In the genomic region with DNA sequence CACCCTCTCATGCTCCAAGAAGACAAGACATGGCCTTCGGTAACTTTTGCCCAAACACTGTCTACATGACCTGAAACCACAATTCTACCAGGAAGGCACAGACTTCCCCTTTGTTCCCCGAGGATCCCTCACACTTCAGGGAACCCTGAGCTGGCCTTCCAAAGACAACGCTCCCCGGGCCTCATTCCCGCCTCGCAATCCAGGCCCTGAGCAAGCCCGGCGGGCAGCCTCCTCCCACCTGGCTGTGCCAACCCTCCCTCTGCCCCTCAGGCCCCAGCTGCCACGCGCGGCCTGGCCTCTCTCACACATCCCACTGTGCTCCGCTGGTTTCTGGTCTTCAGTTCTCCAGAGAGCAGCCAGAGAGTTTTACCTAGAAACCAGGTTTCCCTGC, we compare ENCODE assay signal across 24 cellular contexts. TPM values are rescaled to one million over a fixed set of nuclear protein-coding genes. Genes with fewer than 3 reads are reported as not detected.
DNase-seq lines count a peak whose midpoint lies in the region; ATAC-seq and TF ChIP-seq lines count a peak whose summit lies in the region.
"Had no signal": no experiment of that assay in that cellular context is flagged by ENCODE, and none has a peak within 500 bp of the region (broad histone marks: within the 10 kb centered on the region; RNA-seq: fewer than 3 reads in every experiment).

No MANE protein-coding gene starts in this region.

- H3K9me3 Mint-ChIP-seq in type B pancreatic cell = no peaks in the 10 kb centered on the region
- H3K9me3 Mint-ChIP-seq: activated naive CD8-positive, alpha-beta T cell treated with anti-CD3 and anti-CD28 coated beads, Interleukin-2, amount 50 U/mL, for 24 hours; natural killer cell treated with Interleukin-12 subunit alpha and Interleukin-12 subunit beta and Interleukin-15 and Interleukin-18, amount 100 ng/mL, for 72 hours; stimulated activated naive CD8-positive, alpha-beta T cell treated with anti-CD3 and anti-CD28 coated beads, Interleukin-15, amount 100 ng/mL, for 72 hours had no signal

- H3K9ac ChIP-seq in OCI-LY1 (ENCODE audit: low read length) (peak overlapping the region; percentile 40), endocrine pancreas (ENCODE audit: control insufficient read depth, insufficient read depth, low read length) (peak overlapping the region; percentile 41)

- H3K27me3 ChIP-seq in left ventricle myocardium inferior (ENCODE audit: low read depth) = no peaks in the 10 kb centered on the region
- no peaks in the 10 kb centered on the region for H3K27me3 ChIP-seq in OCI-LY1 (ENCODE audit: insufficient read depth, low read length)
- no peaks in the 10 kb centered on the region for H3K27me3 ChIP-seq in endocrine pancreas (ENCODE audit: control insufficient read depth, insufficient read depth, low read length)
- H3K27me3 ChIP-seq: MG63, SJCRH30 had no signal

- peaks cover 15% of the 10 kb centered on the region for H3K4me1 Mint-ChIP-seq in type B pancreatic cell (ENCODE audit: unreplicated experiment)

- H3K27me3 Mint-ChIP-seq in type B pancreatic cell = no peaks in the 10 kb centered on the region
- H3K27me3 Mint-ChIP-seq: activated naive CD8-positive, alpha-beta T cell treated with anti-CD3 and anti-CD28 coated beads, Interleukin-2, amount 50 U/mL, for 24 hours; natural killer cell treated with Interleukin-12 subunit alpha and Interleukin-12 subunit beta and Interleukin-15 and Interleukin-18, amount 100 ng/mL, for 72 hours; stimulated activated naive CD8-positive, alpha-beta T cell treated with anti-CD3 and anti-CD28 coated beads, Interleukin-15, amount 100 ng/mL, for 72 hours had no signal

- ATAC-seq in left ventricle myocardium superior (no peak), GM19397 (IDR thresholded peaks at IDR 0.05; ENCODE audit: unreplicated experiment) (no peak), GM21447 (IDR thresholded peaks at IDR 0.05; ENCODE audit: unreplicated experiment) (no peak)
- ATAC-seq: activated naive CD8-positive, alpha-beta T cell treated with anti-CD3 and anti-CD28 coated beads, Interleukin-2, amount 50 U/mL, for 24 hours; HepG2; natural killer cell treated with Interleukin-12 subunit alpha and Interleukin-12 subunit beta and Interleukin-15 and Interleukin-18, amount 100 ng/mL, for 72 hours; PC-3; stimulated activated naive CD8-positive, alpha-beta T cell treated with anti-CD3 and anti-CD28 coated beads, Interleukin-15, amount 100 ng/mL, for 72 hours had no signal

- H3K9me2 ChIP-seq in OCI-LY1 (ENCODE audit: low read depth, low read length) = no peaks in the 10 kb centered on the region

- H3F3A ChIP-seq in OCI-LY1 (ENCODE audit: insufficient read depth, low read length) = peaks cover 3% of the 10 kb centered on the region; the same call in 1 of the 2 replicates

- H4K20me1 ChIP-seq in OCI-LY1 (ENCODE audit: insufficient read depth, low read length) = no peaks in the 10 kb centered on the region

- no peak overlapping the region for H3K4me3 Mint-ChIP-seq in type B pancreatic cell
- H3K4me3 Mint-ChIP-seq: natural killer cell treated with Interleukin-12 subunit alpha and Interleukin-12 subunit beta and Interleukin-15 and Interleukin-18, amount 100 ng/mL, for 72 hours; stimulated activated naive CD8-positive, alpha-beta T cell treated with anti-CD3 and anti-CD28 coated beads, Interleukin-15, amount 100 ng/mL, for 72 hours had no signal

- peaks cover 3% of the 10 kb centered on the region for H3K36me3 Mint-ChIP-seq in type B pancreatic cell
- H3K36me3 Mint-ChIP-seq: natural killer cell treated with Interleukin-12 subunit alpha and Interleukin-12 subunit beta and Interleukin-15 and Interleukin-18, amount 100 ng/mL, for 72 hours had no signal

- H3K27ac ChIP-seq in left ventricle myocardium inferior (replicated peaks) = peak overlapping the region; percentile 78
- H3K27ac ChIP-seq in OCI-LY1 (ENCODE audit: low read depth, low read length, poor library complexity, severe bottlenecking) = peak overlapping the region; percentile 89
- H3K27ac ChIP-seq: SJCRH30 had no signal

- peak overlapping the region; percentile 34 for H3K27ac Mint-ChIP-seq in type B pancreatic cell
- H3K27ac Mint-ChIP-seq: activated naive CD8-positive, alpha-beta T cell treated with anti-CD3 and anti-CD28 coated beads, Interleukin-2, amount 50 U/mL, for 24 hours; natural killer cell treated with Interleukin-12 subunit alpha and Interleukin-12 subunit beta and Interleukin-15 and Interleukin-18, amount 100 ng/mL, for 72 hours; stimulated activated naive CD8-positive, alpha-beta T cell treated with anti-CD3 and anti-CD28 coated beads, Interleukin-15, amount 100 ng/mL, for 72 hours had no signal

- H3K4me1 ChIP-seq in left ventricle myocardium inferior = peaks cover 55% of the 10 kb centered on the region
- H3K4me1 ChIP-seq in OCI-LY1 (ENCODE audit: insufficient read depth, low read length, severe bottlenecking) = peaks cover 73% of the 10 kb centered on the region
- H3K4me1 ChIP-seq in endocrine pancreas (ENCODE audit: control insufficient read depth, insufficient read depth, low read length) = peaks cover 14% of the 10 kb centered on the region

- H3K79me2 ChIP-seq in OCI-LY1 (ENCODE audit: insufficient read depth, low read length) = peaks cover 39% of the 10 kb centered on the region

- H3K9me3 ChIP-seq in left ventricle myocardium inferior (replicated peaks) = no peaks in the 10 kb centered on the region
- no peaks in the 10 kb centered on the region for H3K9me3 ChIP-seq in OCI-LY1 (ENCODE audit: low read length)
- no peaks in the 10 kb centered on the region for H3K9me3 ChIP-seq in endocrine pancreas (ENCODE audit: control insufficient read depth, low read length)
- H3K9me3 ChIP-seq: MG63, SJCRH30 had no signal

- intact Hi-C loops in left ventricle myocardium inferior (cut with micrococcal nuclease) (no loop called here), left ventricle myocardium superior (cut with micrococcal nuclease) (no loop called here)

- DNase-seq in left ventricle myocardium inferior (no peak), left ventricle myocardium superior (no peak), type B pancreatic cell (ENCODE audit: extremely low spot score, unreplicated experiment) (no peak), UCSD-AML1 (lab: John Stamatoyannopoulos, UW; ENCODE audit: unreplicated experiment) (no peak)
- DNase-seq: activated naive CD8-positive, alpha-beta T cell treated with anti-CD3 and anti-CD28 coated beads, Interleukin-2, amount 50 U/mL, for 24 hours; foreskin melanocyte; HCEC 1CT; MG63; PC-3; SJCRH30; stimulated activated CD4-positive, alpha-beta T cell treated with anti-CD3 and anti-CD28 coated beads, Interleukin-2, amount 100 ng/mL, for 24 hours; stimulated activated naive CD8-positive, alpha-beta T cell treated with anti-CD3 and anti-CD28 coated beads, Interleukin-15, amount 100 ng/mL, for 72 hours; T-helper 2 cell; trophoblast cell had no signal

- no peak overlapping the region for H3K4me3 ChIP-seq in left ventricle myocardium inferior
- H3K4me3 ChIP-seq in OCI-LY1 (ENCODE audit: low read depth, low read length, poor library complexity, severe bottlenecking) = peak overlapping the region; percentile 40
- H3K4me3 ChIP-seq in endocrine pancreas (ENCODE audit: control insufficient read depth, insufficient read depth, low read length) = no peak overlapping the region
- H3K4me3 ChIP-seq: MG63, SJCRH30 had no signal

- H3K36me3 ChIP-seq in left ventricle myocardium inferior (peaks cover 13% of the 10 kb centered on the region), OCI-LY1 (ENCODE audit: insufficient read depth, low read length) (peaks cover 69% of the 10 kb centered on the region), endocrine pancreas (ENCODE audit: control insufficient read depth, insufficient read depth, low read length) (no peaks in the 10 kb centered on the region)

- peak overlapping the region; percentile 84 for H3K4me2 ChIP-seq in OCI-LY1 (ENCODE audit: low read length)

- H2AFZ ChIP-seq in OCI-LY1 (ENCODE audit: low read length) = no peak overlapping the region

- no peak for TF ChIP-seq CTCF in left ventricle myocardium inferior (IDR thresholded peaks at IDR 0.05; ENCODE audit: borderline replicate concordance)
- no peak for TF ChIP-seq CTCF in OCI-LY1 (IDR thresholded peaks at IDR 0.05; ENCODE audit: low read length)
- no peak for TF ChIP-seq CTCF in type B pancreatic cell (conservative IDR thresholded peaks at IDR 0.05)

RNA-seq across cellular contexts. Expression of a gene that starts 7.3 kb away (rescaled TPM):
- total RNA-seq in left ventricle myocardium inferior = 8.0 TPM
- total RNA-seq in left ventricle myocardium superior = 8.7 TPM
- total RNA-seq in type B pancreatic cell (ENCODE audit: low replicate concordance) = 15.6 and 23.6 TPM in 2 replicates

RNA-seq across cellular contexts. Expression of a gene that starts 33.4 kb away (rescaled TPM):
- total RNA-seq in left ventricle myocardium inferior = not detected
- not detected for total RNA-seq in left ventricle myocardium superior
- 0.10 and 0.90 TPM in 2 replicates for total RNA-seq in type B pancreatic cell (ENCODE audit: low replicate concordance)
- total RNA-seq: activated CD8-positive, alpha-beta memory T cell treated with anti-CD3 and anti-CD28 coated beads for 36 hours; bronchial epithelial cell; dermis microvascular lymphatic vessel endothelial cell; HepG2; PC-3; posterior vena cava; SJCRH30 had no signal
